In genomic region chr13:24052547-24052981, GRCh38 we compare ENCODE assay signal across 14 cellular contexts.
DNase-seq lines count a peak whose midpoint lies in the region; ATAC-seq, FAIRE-seq and TF ChIP-seq lines count a peak whose summit lies in the region.
"Had no signal": no experiment of that assay in that cellular context is flagged by ENCODE, and none has a peak within 500 bp of the region (broad histone marks: within the 10 kb centered on the region; RNA-seq: fewer than 3 reads in every experiment).

No MANE protein-coding gene starts in this region.

- H3K27me3 ChIP-seq in HepG2 (ENCODE audit: control insufficient read depth in 1 of 2, insufficient read depth in 2 of 2, low read length in 2 of 2) (peaks cover 0 to 3% of the 10 kb centered on the region in 2 experiments; a peak in 1 of 5 replicates), transverse colon (no peaks in the 10 kb centered on the region)

- no peak overlapping the region for H2AFZ ChIP-seq in HepG2 (ENCODE audit: low read length)

- no TSS peak for BruUV-seq in HepG2 (replicated peaks; lab: Mats Ljungman, UMichigan)

- no peaks in the 10 kb centered on the region for H3K27me3 Mint-ChIP-seq in chondrocyte (ENCODE audit: low read depth)

- POLR2A ChIA-PET in HepG2 (lab: Yijun Ruan, JAX): no interaction called here

- no peaks in the 10 kb centered on the region for H4K20me1 ChIP-seq in HepG2 (ENCODE audit: insufficient read depth, low read length)

- in situ Hi-C loops in HepG2 (cut with HindIII; ENCODE audit: extremely low pct_ligation_motif_present, low pct_unique_long_range_greater_than_20kb) (loop anchor here (10.0 kb wide), 1 partner anchor 172 kb away; no protein-coding TSS in a partner anchor), transverse colon (cut with MboI; ENCODE audit: low pct_ligation_motif_present in 1 of 4, low pct_unique_long_range_greater_than_20kb in 1 of 4, low sequenced_read_pairs in 3 of 4) (loop anchor here in 2 of 4 donors (10.0 kb wide), 2 partner anchors 162 to 172 kb away; no protein-coding TSS in a partner anchor)

- no peaks in the 10 kb centered on the region for H3K9me3 Mint-ChIP-seq in chondrocyte (ENCODE audit: low read depth)
- H3K9me3 Mint-ChIP-seq: activated T-helper 17 cell treated with anti-CD3 and anti-CD28 coated beads, Interleukin-2, amount 50 U/mL, for 72 hours; immature natural killer cell had no signal

- H3K9ac ChIP-seq in HepG2 (ENCODE audit: insufficient read depth, low read depth, low read length): no peak overlapping the region

- H3K4me1 Mint-ChIP-seq in chondrocyte (ENCODE audit: low read depth): peaks cover 27% of the 10 kb centered on the region
- H3K4me1 Mint-ChIP-seq: activated T-helper 17 cell treated with anti-CD3 and anti-CD28 coated beads, Interleukin-2, amount 50 U/mL, for 72 hours had no signal

- DNase-seq in NCI-H82 (lab: John Stamatoyannopoulos, UW): peak; percentile 23
- DNase-seq in NCI-H82 treated with DMSO at 0.1 percent for 48 hours (lab: John Stamatoyannopoulos, UW; ENCODE audit: unreplicated experiment): no peak
- no peak for DNase-seq in chondrocyte (ENCODE audit: low spot score)
- no peak for DNase-seq in HepG2 (ENCODE audit: low spot score)
- peak; percentile 15 for DNase-seq in transverse colon
- DNase-seq in OCI-M1 (lab: John Stamatoyannopoulos, UW): no peak
- DNase-seq: immature natural killer cell, NCI-H1694 had no signal

- no peak overlapping the region for H3K4me3 Mint-ChIP-seq in chondrocyte (ENCODE audit: unreplicated experiment)
- H3K4me3 Mint-ChIP-seq: activated T-helper 17 cell treated with anti-CD3 and anti-CD28 coated beads, Interleukin-2, amount 50 U/mL, for 72 hours; immature natural killer cell had no signal

- TF ChIP-seq POLR2A in HepG2 (IDR thresholded peaks at IDR 0.05; ENCODE audit: insufficient read depth in 1 of 2, low read depth in 2 of 2, low read length in 2 of 2) (no peak), transverse colon (IDR thresholded peaks at IDR 0.05) (no peak)

- no peak for TF ChIP-seq EP300 in HepG2 (IDR thresholded peaks at IDR 0.05; ENCODE audit: low read depth in 2 of 2, low read length in 2 of 2)
- TF ChIP-seq EP300 in HepG2 (CRISPR knock-in tag; IDR thresholded peaks at IDR 0.05; ENCODE audit: borderline replicate concordance): no peak
- TF ChIP-seq EP300 in transverse colon (IDR thresholded peaks at IDR 0.05; ENCODE audit: low read depth): no peak

- H3K36me3 Mint-ChIP-seq in chondrocyte (ENCODE audit: low read depth): no peaks in the 10 kb centered on the region
- H3K36me3 Mint-ChIP-seq: immature natural killer cell had no signal

- no peak overlapping the region for H3K4me3 ChIP-seq in HepG2 (replicated peaks in 1 of 3; ENCODE audit: insufficient read depth in 1 of 3, low read depth in 2 of 3, low read length in 3 of 3)
- no peak overlapping the region for H3K4me3 ChIP-seq in transverse colon
- H3K4me3 ChIP-seq: A549, psoas muscle had no signal

- H3K4me1 ChIP-seq in HepG2 (ENCODE audit: insufficient read depth, low read length) (peaks cover 17% of the 10 kb centered on the region), transverse colon (peaks cover 5 to 21% (median 14%) of the 10 kb centered on the region in 4 donors)
- H3K4me1 ChIP-seq: psoas muscle had no signal

- FAIRE-seq in HepG2 (lab: Jason Lieb, UNC): no peak
- FAIRE-seq: A549, RCC 7860 had no signal

- CTCF ChIA-PET in HepG2 (lab: Yijun Ruan, JAX; ENCODE audit: low intra/inter-chr PET ratio, low total read pairs): interaction anchor here (1.8 to 2.1 kb wide), 3 partner anchors 165 to 176 kb away, joined by 6 to 53 read pairs (median 8); no protein-coding TSS in a partner anchor

- peak overlapping the region; percentile 68 for H3K27ac Mint-ChIP-seq in chondrocyte (ENCODE audit: unreplicated experiment)
- H3K27ac Mint-ChIP-seq: activated T-helper 17 cell treated with anti-CD3 and anti-CD28 coated beads, Interleukin-2, amount 50 U/mL, for 72 hours had no signal

- H3K27ac ChIP-seq in HepG2 (ENCODE audit: extremely low read length, insufficient read depth, low read length): no peak overlapping the region
- H3K27ac ChIP-seq in transverse colon: peak overlapping the region; percentile 27 to 75 (median 56)
- H3K27ac ChIP-seq: A549, psoas muscle had no signal

- no peak for TF ChIP-seq RAD21 in HepG2 (CRISPR knock-in tag; IDR thresholded peaks at IDR 0.05)

- peak overlapping the region; percentile 36 for H3K4me2 ChIP-seq in HepG2 (ENCODE audit: low read depth, low read length)

- 11% methylated on average over 5 of the region's 7 CpGs for whole genome bisulfite sequencing in HepG2 (ENCODE audit: low lambda C conversion rate)
- WGBS in transverse colon (ENCODE audit: low coverage in 1 of 2), 2 donors: 20 to 28% methylated on average over 1 to 7 of the region's 7 CpGs

- H3K79me2 ChIP-seq in HepG2 (ENCODE audit: insufficient read depth, low read length): no peaks in the 10 kb centered on the region

- H3K9me3 ChIP-seq in HepG2 (ENCODE audit: low read length) (no peaks in the 10 kb centered on the region), transverse colon (no peaks in the 10 kb centered on the region)
- H3K9me3 ChIP-seq: psoas muscle had no signal

- ATAC-seq in HepG2 (peak; percentile 17; the same call in 1 of the 3 replicates), HG03342 (IDR thresholded peaks at IDR 0.05; ENCODE audit: unreplicated experiment) (no peak), HG03469 (IDR thresholded peaks at IDR 0.05; ENCODE audit: unreplicated experiment) (no peak)
- ATAC-seq: psoas muscle had no signal

- intact Hi-C loops in HepG2 (cut with micrococcal nuclease; ENCODE audit: unreplicated experiment) (loop anchor here (2.0 kb wide), 2 partner anchors 108 to 176 kb away; partner anchors contain the start of gene SPATA13), transverse colon (cut with DNase I; ENCODE audit: low total_unique reads) (no loop called here)

- H3K36me3 ChIP-seq in HepG2 (replicated peaks in 1 of 2; ENCODE audit: control insufficient read depth in 1 of 2, insufficient read depth in 2 of 2, low read length in 2 of 2) (no peaks in the 10 kb centered on the region), transverse colon (no peaks in the 10 kb centered on the region)

- TF ChIP-seq CTCF in chondrocyte (IDR thresholded peaks at IDR 0.05) (no peak), HepG2 (CRISPR knock-in tag; IDR thresholded peaks at IDR 0.05) (no peak), transverse colon (IDR thresholded peaks at IDR 0.05) (no peak)

TF ChIP-seq in HepG2, 621 proteins besides CTCF, POLR2A, EP300 and RAD21:
- TF ChIP-seq SMARCC2 (IDR thresholded peaks at IDR 0.05): no peak
- no peak for TF ChIP-seq AGO1 (IDR thresholded peaks at IDR 0.05; ENCODE audit: low read depth, low read length, poor library complexity, severe bottlenecking)
- no peak for TF ChIP-seq RAD51 (IDR thresholded peaks at IDR 0.05; ENCODE audit: borderline replicate concordance)
- no peak for TF ChIP-seq PRDM15 (CRISPR knock-in tag; IDR thresholded peaks at IDR 0.05)
- TF ChIP-seq ZNF550 (CRISPR knock-in tag; IDR thresholded peaks at IDR 0.05; ENCODE audit: borderline replicate concordance): no peak
- TF ChIP-seq FOXM1 (CRISPR knock-in tag; IDR thresholded peaks at IDR 0.05): no peak
- no peak for TF ChIP-seq TGIF2 (CRISPR knock-in tag; IDR thresholded peaks at IDR 0.05)
- no peak for TF ChIP-seq ZNF451 (CRISPR knock-in tag; IDR thresholded peaks at IDR 0.05)
- no peak for TF ChIP-seq MTA1 (CRISPR knock-in tag; IDR thresholded peaks at IDR 0.05; ENCODE audit: borderline replicate concordance)
- TF ChIP-seq ZNF10 (CRISPR knock-in tag; IDR thresholded peaks at IDR 0.05; ENCODE audit: borderline replicate concordance, low read depth): no peak
- TF ChIP-seq RORA (CRISPR knock-in tag; IDR thresholded peaks at IDR 0.05): no peak
- TF ChIP-seq ZNF720 (CRISPR knock-in tag; IDR thresholded peaks at IDR 0.05): no peak
- TF ChIP-seq FOXK2 (IDR thresholded peaks at IDR 0.05): no peak

Comparison
In these comparisons a context has a peak if more than half of its experiments do, and no peak if none do; other contexts are left out.
1. DNase-seq: peak in NCI-H82 (single experiment) and transverse colon (single experiment); none in NCI-H82 treated with DMSO at 0.1 percent for 48 hours (single experiment), chondrocyte (single experiment), HepG2 (single experiment) and OCI-M1 (single experiment).